19 cellular contexts compared by ENCODE assay signal in the genomic region with DNA sequence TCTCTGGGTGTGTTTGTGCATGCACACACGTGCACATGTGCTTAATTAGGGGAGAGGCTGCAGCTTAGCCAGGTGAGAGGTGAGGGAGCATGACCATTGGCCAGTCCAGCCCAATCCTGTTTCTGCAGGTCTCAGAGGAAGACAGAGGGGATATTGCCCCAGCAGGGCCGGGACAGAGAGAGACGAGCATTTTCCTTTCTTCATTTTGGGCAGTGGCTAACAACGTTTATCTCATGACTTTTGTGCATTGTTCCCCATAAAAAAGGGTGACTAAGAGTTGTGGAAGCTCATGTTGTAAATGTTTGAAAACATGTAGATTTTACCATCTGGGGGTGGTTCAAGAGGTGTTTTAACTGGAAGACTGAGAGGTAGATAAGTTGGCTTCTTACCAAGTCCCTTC. TPM values are rescaled to one million over a fixed set of nuclear protein-coding genes. Genes with fewer than 3 reads are reported as not detected.
"Had no signal": no experiment of that assay in that cellular context is flagged by ENCODE, and none has a peak within 500 bp of the region (broad histone marks: within the 10 kb centered on the region; RNA-seq: fewer than 3 reads in every experiment).

No MANE protein-coding gene starts in this region.

- H3K27me3 ChIP-seq: gastrocnemius medialis, heart right ventricle, neutrophil, thyroid gland had no signal

- H3K9me3 ChIP-seq: gastrocnemius medialis, heart right ventricle, neutrophil, SK-N-SH, thyroid gland had no signal

- H3K4me3 ChIP-seq: gastrocnemius medialis, heart right ventricle, lung, thyroid gland had no signal

- ATAC-seq: activated CD4-positive, CD25-positive, alpha-beta regulatory T cell treated with anti-CD3 and anti-CD28 coated beads, Interleukin-2, amount 50 U/mL, for 24 hours; gastrocnemius medialis; heart right ventricle; left cardiac atrium; stimulated activated memory B cell treated with anti-CD40 and anti-IgM and Interleukin-4, amounts not matched to agents 10 μg/mL and 1 μg/mL and 100 μg/mL, for 72 hours had no signal

- H3K27ac ChIP-seq: epithelial cell of prostate, gastrocnemius medialis, heart right ventricle, neutrophil, thyroid gland had no signal

- DNase-seq: activated CD4-positive, alpha-beta T cell treated with anti-CD3 and anti-CD28 coated beads, Interleukin-2, amount 50 U/mL, for 1 hour; activated CD8-positive, alpha-beta memory T cell treated with anti-CD3 and anti-CD28 coated beads for 24 hours; activated naive CD4-positive, alpha-beta T cell treated with Interleukin-2 at 50 U/mL for 16 hours; caudate nucleus; effector memory CD4-positive, alpha-beta T cell; gastrocnemius medialis; heart right ventricle; left cardiac atrium; midbrain; naive B cell; SK-N-SH; T-cell; T1000; thyroid gland had no signal

- H3K36me3 ChIP-seq: gastrocnemius medialis, heart right ventricle, neutrophil, thyroid gland had no signal

- H3K4me1 ChIP-seq: gastrocnemius medialis had no signal

RNA-seq across cellular contexts. Expression of a gene that starts 16.9 kb away (rescaled TPM):
- total RNA-seq: left cardiac atrium had no signal
